20 cellular contexts compared by ENCODE assay signal in genomic region chr12:31833541-31833840, GRCh38.
DNase-seq lines count a peak whose midpoint lies in the region; ATAC-seq and FAIRE-seq lines count a peak whose summit lies in the region.
"Had no signal": no experiment of that assay in that cellular context is flagged by ENCODE, and none has a peak within 500 bp of the region (broad histone marks: within the 10 kb centered on the region; RNA-seq: fewer than 3 reads in every experiment).

No MANE protein-coding gene starts in this region.

- no peak for FAIRE-seq in frontal cortex (lab: Jason Lieb, UNC)

- H3K23ac ChIP-seq in trophoblast cell (ENCODE audit: low read length) = no peak overlapping the region

- H3K9me3 ChIP-seq in trophoblast cell (ENCODE audit: insufficient read depth, low read depth, low read length) = peaks cover 2% of the 10 kb centered on the region
- H3K9me3 ChIP-seq: body of pancreas had no signal

- H3K18ac ChIP-seq in trophoblast cell (ENCODE audit: low read length) = no peak overlapping the region

- H3K27ac ChIP-seq in trophoblast cell (ENCODE audit: low read depth, low read length) = no peak overlapping the region

- no peaks in the 10 kb centered on the region for H3K4me1 ChIP-seq in trophoblast cell (ENCODE audit: control insufficient read depth in 1 of 2, insufficient read depth in 2 of 2, low read length in 2 of 2)
- H3K4me1 ChIP-seq: body of pancreas had no signal

- peak overlapping the region; percentile 93 for H3K27ac Mint-ChIP-seq in stimulated activated naive CD8-positive, alpha-beta T cell treated with anti-CD3 and anti-CD28 coated beads, Interleukin-15, Interleukin-2, amounts not matched to agents 100 ng/mL and 50 ng/mL, for 24 hours
- peak overlapping the region; percentile 90 for H3K27ac Mint-ChIP-seq in activated T-helper 17 cell treated with anti-CD3 and anti-CD28 coated beads, Interleukin-2, amount 50 U/mL, for 72 hours
- H3K27ac Mint-ChIP-seq: WTC11 had no signal

- H3K27me3 Mint-ChIP-seq in stimulated activated naive CD8-positive, alpha-beta T cell treated with anti-CD3 and anti-CD28 coated beads, Interleukin-15, Interleukin-2, amounts not matched to agents 100 ng/mL and 50 ng/mL, for 24 hours = no peaks in the 10 kb centered on the region
- no peaks in the 10 kb centered on the region for H3K27me3 Mint-ChIP-seq in activated T-helper 17 cell treated with anti-CD3 and anti-CD28 coated beads, Interleukin-2, amount 50 U/mL, for 72 hours
- H3K27me3 Mint-ChIP-seq: T-helper 17 cell had no signal

- H3K27me3 ChIP-seq in trophoblast cell (ENCODE audit: insufficient read depth, low read length) = no peaks in the 10 kb centered on the region
- H3K27me3 ChIP-seq: body of pancreas had no signal

- H4K8ac ChIP-seq in trophoblast cell (ENCODE audit: low read depth, low read length) = no peak overlapping the region

- H3K4me1 Mint-ChIP-seq in stimulated activated naive CD8-positive, alpha-beta T cell treated with anti-CD3 and anti-CD28 coated beads, Interleukin-15, Interleukin-2, amounts not matched to agents 100 ng/mL and 50 ng/mL, for 24 hours (ENCODE audit: low read depth) = peaks cover 49% of the 10 kb centered on the region
- H3K4me1 Mint-ChIP-seq in activated T-helper 17 cell treated with anti-CD3 and anti-CD28 coated beads, Interleukin-2, amount 50 U/mL, for 72 hours = peaks cover 21% of the 10 kb centered on the region
- H3K4me1 Mint-ChIP-seq: neural crest cell had no signal

- H2AK5ac ChIP-seq in trophoblast cell (ENCODE audit: low read length) = no peak overlapping the region

- no peak overlapping the region for H4K12ac ChIP-seq in trophoblast cell (ENCODE audit: low read depth, low read length)

- no peaks in the 10 kb centered on the region for H3K79me1 ChIP-seq in trophoblast cell (ENCODE audit: low read length)

- no peak overlapping the region for H2BK120ac ChIP-seq in trophoblast cell (ENCODE audit: insufficient read depth, low read length, poor library complexity)

- no peaks in the 10 kb centered on the region for H3K36me3 ChIP-seq in trophoblast cell (ENCODE audit: control insufficient read depth in 1 of 2, insufficient read depth in 2 of 2, low read length in 2 of 2)

- H3K4me3 Mint-ChIP-seq in stimulated activated naive CD8-positive, alpha-beta T cell treated with anti-CD3 and anti-CD28 coated beads, Interleukin-15, Interleukin-2, amounts not matched to agents 100 ng/mL and 50 ng/mL, for 24 hours = no peak overlapping the region
- peak overlapping the region; percentile 73 for H3K4me3 Mint-ChIP-seq in activated T-helper 17 cell treated with anti-CD3 and anti-CD28 coated beads, Interleukin-2, amount 50 U/mL, for 72 hours
- H3K4me3 Mint-ChIP-seq: neural crest cell, T-helper 17 cell, WTC11 had no signal

- H3K4me2 ChIP-seq in trophoblast cell (ENCODE audit: low read length) = no peak overlapping the region

- H3K14ac ChIP-seq in trophoblast cell (ENCODE audit: low read length) = no peak overlapping the region

- H3K9me3 Mint-ChIP-seq in stimulated activated naive CD8-positive, alpha-beta T cell treated with anti-CD3 and anti-CD28 coated beads, Interleukin-15, Interleukin-2, amounts not matched to agents 100 ng/mL and 50 ng/mL, for 24 hours = peaks cover 23% of the 10 kb centered on the region
- H3K9me3 Mint-ChIP-seq in activated T-helper 17 cell treated with anti-CD3 and anti-CD28 coated beads, Interleukin-2, amount 50 U/mL, for 72 hours = peaks cover 12% of the 10 kb centered on the region

- H2BK12ac ChIP-seq in trophoblast cell (ENCODE audit: low read length) = no peak overlapping the region

- no peak for ATAC-seq in stimulated activated naive CD8-positive, alpha-beta T cell treated with anti-CD3 and anti-CD28 coated beads, Interleukin-15, Interleukin-2, amounts not matched to agents 100 U/mL and 50 U/mL, for 24 hours
- ATAC-seq in activated T-helper 17 cell treated with anti-CD3 and anti-CD28 coated beads, Interleukin-2, amount 50 U/mL, for 72 hours (replicated peaks) = peak; percentile 46
- no peak for ATAC-seq in GM19395 (IDR thresholded peaks at IDR 0.05; ENCODE audit: unreplicated experiment)
- ATAC-seq: body of pancreas, WTC11 had no signal

- no peak overlapping the region for H4K91ac ChIP-seq in trophoblast cell (ENCODE audit: low read depth, low read length)

- no peaks in the 10 kb centered on the region for H3K79me2 ChIP-seq in trophoblast cell (ENCODE audit: control insufficient read depth, insufficient read depth, low read length, poor library complexity)

- H3K4me3 ChIP-seq in trophoblast cell (ENCODE audit: low read depth, low read length) = no peak overlapping the region
- H3K4me3 ChIP-seq: body of pancreas had no signal

- no CpG with 5 or more reads among the region's 2 CpGs for WGBS in trophoblast cell (ENCODE audit: extremely low coverage, insufficient coverage, insufficient read length)

- no peak overlapping the region for H2AFZ ChIP-seq in trophoblast cell (ENCODE audit: insufficient read depth, low read length, poor library complexity)

- no peak overlapping the region for H3K4ac ChIP-seq in trophoblast cell (ENCODE audit: low read depth, low read length)

- no peak overlapping the region for H3K9ac ChIP-seq in trophoblast cell (ENCODE audit: low read length)

- peaks cover 20% of the 10 kb centered on the region for H3K36me3 Mint-ChIP-seq in stimulated activated naive CD8-positive, alpha-beta T cell treated with anti-CD3 and anti-CD28 coated beads, Interleukin-15, Interleukin-2, amounts not matched to agents 100 ng/mL and 50 ng/mL, for 24 hours (ENCODE audit: low read depth)
- H3K36me3 Mint-ChIP-seq in activated T-helper 17 cell treated with anti-CD3 and anti-CD28 coated beads, Interleukin-2, amount 50 U/mL, for 72 hours (ENCODE audit: low read depth) = no peaks in the 10 kb centered on the region

- DNase-seq in stimulated activated naive CD8-positive, alpha-beta T cell treated with anti-CD3 and anti-CD28 coated beads, Interleukin-15, Interleukin-2, amounts not matched to agents 100 U/mL and 50 U/mL, for 24 hours = no peak
- DNase-seq in iris pigment epithelial cell (ENCODE audit: low read depth) = peak; percentile 10
- no peak for DNase-seq in frontal cortex (ENCODE audit: low spot score in 2 of 2)
- no peak for DNase-seq in foreskin melanocyte
- DNase-seq in trophoblast cell = no peak
- DNase-seq: ACHN; activated gamma-delta T cell treated with Interleukin-2 at 50 U/mL for 16 hours; cortex of kidney; mammary epithelial cell; MM.1S; NCI-H1694 treated with DMSO at 0.1 percent for 48 hours; SHP77; stimulated activated naive CD4-positive, alpha-beta T cell; T-helper 17 cell had no signal

- no peak overlapping the region for H2BK5ac ChIP-seq in trophoblast cell (ENCODE audit: low read depth, low read length, poor library complexity)
